8 cellular contexts compared by ENCODE assay signal in genomic region chr11:95791385-95792033, GRCh38. TPM values are rescaled to one million over a fixed set of nuclear protein-coding genes. Genes with fewer than 3 reads are reported as not detected.
DNase-seq lines count a peak whose midpoint lies in the region; ATAC-seq and TF ChIP-seq lines count a peak whose summit lies in the region.

No MANE protein-coding gene starts in this region.

- DNase-seq in activated CD4-positive, alpha-beta T cell treated with anti-CD3 and anti-CD28 coated beads, Interleukin-2, amount 10 ng/mL, durations not matched to agents 7 days and 5 days: no peak
- no peak for DNase-seq in activated CD4-positive, alpha-beta T cell treated with anti-CD3 and anti-CD28 coated beads for 48 hours
- DNase-seq in kidney tubule cell (ENCODE audit: low spot score): peak; percentile 4
- DNase-seq in thyroid gland: no peak
- DNase-seq in stimulated activated CD4-positive, alpha-beta T cell treated with anti-CD3 and anti-CD28 coated beads, Interleukin-2, amount 100 ng/mL, for 24 hours: no peak
- DNase-seq in NCI-H524 treated with DMSO at 0.1 percent for 48 hours (lab: John Stamatoyannopoulos, UW): no peak
- DNase-seq in NCI-H2029 (lab: John Stamatoyannopoulos, UW): no peak

- TF ChIP-seq POLR2A in thyroid gland (IDR thresholded peaks at IDR 0.05): no peak

- peak overlapping the region in 2 of 3 donors; percentile 96 to 100 for H3K27ac ChIP-seq in thyroid gland

- peak overlapping the region; percentile 100 for H3K27ac Mint-ChIP-seq in activated CD4-positive, alpha-beta T cell treated with anti-CD3 and anti-CD28 coated beads, Interleukin-2, amount 10 ng/mL, durations not matched to agents 7 days and 5 days
- H3K27ac Mint-ChIP-seq in activated T-helper 17 cell treated with anti-CD3 and anti-CD28 coated beads, Interleukin-2, amount 50 U/mL, for 72 hours: peak overlapping the region; percentile 100

- H3K27me3 Mint-ChIP-seq in activated CD4-positive, alpha-beta T cell treated with anti-CD3 and anti-CD28 coated beads, Interleukin-2, amount 10 ng/mL, durations not matched to agents 7 days and 5 days: no peaks in the 10 kb centered on the region
- H3K27me3 Mint-ChIP-seq in activated T-helper 17 cell treated with anti-CD3 and anti-CD28 coated beads, Interleukin-2, amount 50 U/mL, for 72 hours: no peaks in the 10 kb centered on the region

- peaks cover 17 to 20% of the 10 kb centered on the region in 2 donors for H3K4me1 ChIP-seq in thyroid gland

- intact Hi-C loops in thyroid gland (cut with DNase I): no loop called here

- peak overlapping the region; percentile 93 for H3K4me3 Mint-ChIP-seq in activated CD4-positive, alpha-beta T cell treated with anti-CD3 and anti-CD28 coated beads, Interleukin-2, amount 10 ng/mL, durations not matched to agents 7 days and 5 days
- peak overlapping the region; percentile 86 for H3K4me3 Mint-ChIP-seq in activated T-helper 17 cell treated with anti-CD3 and anti-CD28 coated beads, Interleukin-2, amount 50 U/mL, for 72 hours

- H3K4me1 Mint-ChIP-seq in activated CD4-positive, alpha-beta T cell treated with anti-CD3 and anti-CD28 coated beads, Interleukin-2, amount 10 ng/mL, durations not matched to agents 7 days and 5 days: peaks cover 54% of the 10 kb centered on the region
- H3K4me1 Mint-ChIP-seq in activated T-helper 17 cell treated with anti-CD3 and anti-CD28 coated beads, Interleukin-2, amount 50 U/mL, for 72 hours: peaks cover 36% of the 10 kb centered on the region

- POLR2A ChIA-PET in activated CD4-positive, alpha-beta T cell treated with anti-CD3 and anti-CD28 coated beads, Interleukin-2, amount 10 ng/mL, durations not matched to agents 7 days and 5 days (lab: Charles Lee): no interaction called here

- H3K4me3 ChIP-seq in thyroid gland (replicated peaks in 1 of 3): peak overlapping the region in 2 of 3 donors; percentile 84 to 91

- CTCF ChIA-PET in activated CD4-positive, alpha-beta T cell treated with anti-CD3 and anti-CD28 coated beads, Interleukin-2, amount 10 ng/mL, durations not matched to agents 7 days and 5 days (lab: Charles Lee): interaction anchor here (1.1 to 1.7 kb wide), 6 partner anchors 10 to 725 kb away, joined by 3 to 5 read pairs (median 3); partner anchors contain the start of genes ENDOD1 and SRSF8

- H3K9me3 Mint-ChIP-seq in activated CD4-positive, alpha-beta T cell treated with anti-CD3 and anti-CD28 coated beads, Interleukin-2, amount 10 ng/mL, durations not matched to agents 7 days and 5 days: no peaks in the 10 kb centered on the region
- no peaks in the 10 kb centered on the region for H3K9me3 Mint-ChIP-seq in activated T-helper 17 cell treated with anti-CD3 and anti-CD28 coated beads, Interleukin-2, amount 50 U/mL, for 72 hours

- H3K36me3 ChIP-seq in thyroid gland: peaks cover 0 to 3% of the 10 kb centered on the region in 2 donors

- no peak for ATAC-seq in activated T-helper 17 cell treated with anti-CD3 and anti-CD28 coated beads, Interleukin-2, amount 50 U/mL, for 72 hours (replicated peaks)

- no peak for TF ChIP-seq CTCF in thyroid gland (IDR thresholded peaks at IDR 0.05)

- H3K36me3 Mint-ChIP-seq in activated CD4-positive, alpha-beta T cell treated with anti-CD3 and anti-CD28 coated beads, Interleukin-2, amount 10 ng/mL, durations not matched to agents 7 days and 5 days (ENCODE audit: low read depth): peaks cover 33% of the 10 kb centered on the region
- H3K36me3 Mint-ChIP-seq in activated T-helper 17 cell treated with anti-CD3 and anti-CD28 coated beads, Interleukin-2, amount 50 U/mL, for 72 hours (ENCODE audit: low read depth): peaks cover 81% of the 10 kb centered on the region

- H3K9me3 ChIP-seq in thyroid gland: no peaks in the 10 kb centered on the region

- WGBS in thyroid gland, 2 donors: 32 to 38% methylated on average over 15 of the region's 15 CpGs

- H3K27me3 ChIP-seq in thyroid gland: no peaks in the 10 kb centered on the region

RNA-seq across cellular contexts. Expression of gene CEP57, which starts 1.2 kb away (rescaled TPM):
- 10 to 100 TPM; 67.7 to 73.2 TPM for total RNA-seq in activated CD4-positive, alpha-beta T cell treated with anti-CD3 and anti-CD28 coated beads, Interleukin-2, amount 10 ng/mL, durations not matched to agents 7 days and 5 days
- 100 to 1,000 TPM in 1 of 2 donors, 10 to 100 TPM in 1; 79.9 to 159 TPM for total RNA-seq in activated T-helper 17 cell treated with anti-CD3 and anti-CD28 coated beads, Interleukin-2, amount 50 U/mL, for 72 hours
- total RNA-seq in thyroid gland: 10 to 100 TPM; 41.3 to 57.7 (median 53.7) TPM

RNA-seq across cellular contexts. Expression of gene FAM76B, which starts 1.9 kb away (rescaled TPM):
- 10 to 100 TPM; 51.6 to 71.2 TPM for total RNA-seq in activated CD4-positive, alpha-beta T cell treated with anti-CD3 and anti-CD28 coated beads, Interleukin-2, amount 10 ng/mL, durations not matched to agents 7 days and 5 days
- 10 to 100 TPM; 38.3 to 50.7 TPM for total RNA-seq in activated T-helper 17 cell treated with anti-CD3 and anti-CD28 coated beads, Interleukin-2, amount 50 U/mL, for 72 hours
- 10 to 100 TPM; 37.4 to 61.9 (median 46.8) TPM for total RNA-seq in thyroid gland
